Comparison of ENCODE assay signal across 8 cellular contexts in the genomic region with DNA sequence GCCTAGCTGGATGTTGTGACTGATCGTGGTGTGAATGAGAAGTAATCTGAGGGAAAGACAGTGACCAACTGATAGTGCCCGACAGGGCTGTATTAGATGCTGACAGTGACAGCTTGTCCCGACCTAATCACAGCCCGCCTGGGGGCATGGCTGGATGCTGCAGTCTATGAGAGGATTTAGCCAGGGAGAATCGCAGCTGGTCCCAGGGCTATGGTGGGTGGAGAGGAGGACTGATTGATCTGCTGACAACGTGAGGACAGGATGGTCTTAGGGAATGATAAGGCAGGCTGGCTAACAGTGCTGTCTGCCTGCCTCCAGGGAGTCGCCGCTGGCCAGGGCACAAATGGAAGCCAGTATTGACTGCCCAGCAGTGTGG. TPM values are rescaled to one million over a fixed set of nuclear protein-coding genes. Genes with fewer than 3 reads are reported as not detected.
A peak's percentile ranks its signal among the peaks of the same experiment; 100 is the strongest.
DNase-seq lines count a peak whose midpoint lies in the region; ATAC-seq and TF ChIP-seq lines count a peak whose summit lies in the region.

No MANE protein-coding gene starts in this region.

- no peaks in the 10 kb centered on the region for H3K9me3 Mint-ChIP-seq in activated CD8-positive, alpha-beta memory T cell treated with anti-CD3 and anti-CD28 coated beads, Interleukin-2, amount 10 ng/mL, durations not matched to agents 7 days and 5 days (ENCODE audit: low read depth)

- no peaks in the 10 kb centered on the region for H3K4me1 ChIP-seq in prostate gland (replicated peaks)

- intact Hi-C loops in prostate gland (cut with DNase I): loop anchor here (2.0 to 10.0 kb wide), 2 partner anchors 41 to 109 kb away; a partner anchor contains a TSS

- H3K36me3 Mint-ChIP-seq in activated CD8-positive, alpha-beta memory T cell treated with anti-CD3 and anti-CD28 coated beads, Interleukin-2, amount 10 ng/mL, durations not matched to agents 7 days and 5 days: peaks cover 19% of the 10 kb centered on the region

- no peak for DNase-seq in activated CD8-positive, alpha-beta memory T cell treated with anti-CD3 and anti-CD28 coated beads, Interleukin-2, amount 10 ng/mL, durations not matched to agents 7 days and 5 days
- DNase-seq in activated CD8-positive, alpha-beta memory T cell treated with anti-CD3 and anti-CD28 coated beads, Interleukin-2, amount 50 U/mL, for 4 hours: no peak
- DNase-seq in SK-N-DZ (ENCODE audit: low spot score) (peak; percentile 4), fibroblast of villous mesenchyme (ENCODE audit: low read depth) (no peak), prostate gland (ENCODE audit: low spot score) (no peak), retina (no peak), DMS114 treated with DMSO at 0.1 percent for 48 hours (lab: John Stamatoyannopoulos, UW; ENCODE audit: unreplicated experiment) (no peak)

- peak overlapping the region; percentile 97 for H3K27ac Mint-ChIP-seq in activated CD8-positive, alpha-beta memory T cell treated with anti-CD3 and anti-CD28 coated beads, Interleukin-2, amount 10 ng/mL, durations not matched to agents 7 days and 5 days

- no peaks in the 10 kb centered on the region for H3K27me3 Mint-ChIP-seq in activated CD8-positive, alpha-beta memory T cell treated with anti-CD3 and anti-CD28 coated beads, Interleukin-2, amount 10 ng/mL, durations not matched to agents 7 days and 5 days

- TF ChIP-seq CTCF in fibroblast of villous mesenchyme (IDR thresholded peaks at IDR 0.05; ENCODE audit: insufficient read depth, low read depth, low read length) (no peak), prostate gland (IDR thresholded peaks at IDR 0.05) (no peak)

- 1% methylated on average over 8 of the region's 8 CpGs for WGBS in prostate gland

- peak overlapping the region; percentile 83 to 86 for H3K27ac ChIP-seq in prostate gland

- H3K27me3 ChIP-seq in prostate gland (replicated peaks; ENCODE audit: insufficient read depth): no peaks in the 10 kb centered on the region

- no peaks in the 10 kb centered on the region for H3K9me3 ChIP-seq in prostate gland

- TF ChIP-seq POLR2A in prostate gland (IDR thresholded peaks at IDR 0.05): no peak

- H3K4me1 Mint-ChIP-seq in activated CD8-positive, alpha-beta memory T cell treated with anti-CD3 and anti-CD28 coated beads, Interleukin-2, amount 10 ng/mL, durations not matched to agents 7 days and 5 days: peaks cover 43% of the 10 kb centered on the region

- H3K4me3 Mint-ChIP-seq in activated CD8-positive, alpha-beta memory T cell treated with anti-CD3 and anti-CD28 coated beads, Interleukin-2, amount 10 ng/mL, durations not matched to agents 7 days and 5 days: peak overlapping the region; percentile 91

- peak overlapping the region; percentile 67 for H3K4me3 ChIP-seq in fibroblast of villous mesenchyme (ENCODE audit: low read depth, low read length)
- peak overlapping the region; percentile 46 to 63 for H3K4me3 ChIP-seq in prostate gland

- CTCF ChIA-PET in activated CD8-positive, alpha-beta memory T cell treated with anti-CD3 and anti-CD28 coated beads, Interleukin-2, amount 10 ng/mL, durations not matched to agents 7 days and 5 days (lab: Charles Lee): interaction anchor here (1.0 kb wide), 1 partner anchor 42 kb away, joined by 3 read pairs; no protein-coding TSS in a partner anchor

- no peaks in the 10 kb centered on the region for H3K36me3 ChIP-seq in prostate gland

- ATAC-seq in activated CD8-positive, alpha-beta memory T cell treated with anti-CD3 and anti-CD28 coated beads, Interleukin-2, amount 10 ng/mL, durations not matched to agents 7 days and 5 days: no peak
- ATAC-seq in HG02973 (IDR thresholded peaks at IDR 0.05; ENCODE audit: unreplicated experiment): no peak

RNA-seq across cellular contexts. Expression of a gene that starts 0.6 kb away (rescaled TPM):
- total RNA-seq in activated CD8-positive, alpha-beta memory T cell treated with anti-CD3 and anti-CD28 coated beads, Interleukin-2, amount 10 ng/mL, durations not matched to agents 7 days and 5 days: 10 to 100 TPM; 40.1 to 41.4 TPM
- 13.6 and 14.9 TPM in 2 replicates for polyA plus RNA-seq in SK-N-DZ (2014; cell fraction: cytosol; rRNA removed)
- 16.3 and 17.2 TPM in 2 replicates for polyA plus RNA-seq in SK-N-DZ (2014; cell fraction: nucleus; rRNA removed)
- 4.8 and 5.6 TPM in 2 replicates for total RNA-seq in fibroblast of villous mesenchyme
- total RNA-seq in prostate gland: 1 to 10 TPM; 7.4 to 9.1 TPM

RNA-seq across cellular contexts. Expression of a gene that starts 12.3 kb away (rescaled TPM):
- total RNA-seq in activated CD8-positive, alpha-beta memory T cell treated with anti-CD3 and anti-CD28 coated beads, Interleukin-2, amount 10 ng/mL, durations not matched to agents 7 days and 5 days: 100 to 1,000 TPM; 138 to 161 TPM
- 0.08 and 1.6 TPM in 2 replicates for polyA plus RNA-seq in SK-N-DZ (2014; cell fraction: cytosol; rRNA removed)
- polyA plus RNA-seq in SK-N-DZ (2014; cell fraction: nucleus; rRNA removed): 0.25 and 1.0 TPM in 2 replicates
- total RNA-seq in fibroblast of villous mesenchyme (under 0.01 TPM in 1 of 2 replicates, not detected in the other), prostate gland (10 to 100 TPM in 1 of 2 donors, 1 to 10 TPM in 1; 2.5 to 10.5 TPM)

Comparison
In these comparisons a context has a peak if more than half of its experiments do, and no peak if none do; other contexts are left out.
1. RNA of a gene that starts 12.3 kb away (total RNA-seq): 138 to 161 TPM in activated CD8-positive, alpha-beta memory T cell treated with anti-CD3 and anti-CD28 coated beads, Interleukin-2, amount 10 ng/mL, durations not matched to agents 7 days and 5 days; 2.5 to 10.5 TPM in prostate gland and under 0.01 TPM in fibroblast of villous mesenchyme; every median in the first group is over 10 times any median in the second.